20 cellular contexts compared by ENCODE assay signal in genomic region chr5:95668728-95669127, GRCh38. TPM values are rescaled to one million over a fixed set of nuclear protein-coding genes. Genes with fewer than 3 reads are reported as not detected.
DNase-seq lines count a peak whose midpoint lies in the region; ATAC-seq and TF ChIP-seq lines count a peak whose summit lies in the region.
"Had no signal": no experiment of that assay in that cellular context is flagged by ENCODE, and none has a peak within 500 bp of the region (broad histone marks: within the 10 kb centered on the region; RNA-seq: fewer than 3 reads in every experiment).

No MANE protein-coding gene starts in this region.

- TF ChIP-seq CTCF in mesothelial cell of epicardium (IDR thresholded peaks at IDR 0.05; ENCODE audit: unreplicated experiment) (no peak), testis (IDR thresholded peaks at IDR 0.05) (no peak)

- H3K27me3 Mint-ChIP-seq in activated T-cell treated with anti-CD3 and anti-CD28 coated beads, Interleukin-2, amount 50 U/mL, for 72 hours (ENCODE audit: low read depth) = no peaks in the 10 kb centered on the region
- H3K27me3 Mint-ChIP-seq in mesothelial cell of epicardium (ENCODE audit: low read depth) = no peaks in the 10 kb centered on the region

- peaks cover 5% of the 10 kb centered on the region for H3K4me1 Mint-ChIP-seq in activated T-cell treated with anti-CD3 and anti-CD28 coated beads, Interleukin-2, amount 50 U/mL, for 72 hours (ENCODE audit: low read depth)
- peaks cover 35% of the 10 kb centered on the region for H3K4me1 Mint-ChIP-seq in mesothelial cell of epicardium

- H3K9me3 ChIP-seq in testis = no peaks in the 10 kb centered on the region
- H3K9me3 ChIP-seq: BLaER1 treated with 17β-estradiol and CSF1 and Interleukin-3, amounts not matched to agents 10 nM and 100 nM; breast epithelium; spleen; thyroid gland had no signal

- no peaks in the 10 kb centered on the region for H3K36me3 ChIP-seq in testis (ENCODE audit: low read depth, missing control alignments)
- H3K36me3 ChIP-seq: BLaER1 treated with 17β-estradiol and CSF1 and Interleukin-3, amounts not matched to agents 10 nM and 100 nM; breast epithelium; spleen; thyroid gland had no signal

- peak; percentile 36 to 53 for ATAC-seq in activated T-cell treated with anti-CD3 and anti-CD28 coated beads, Interleukin-2, amount 50 U/mL, for 72 hours (replicated peaks in 1 of 2)
- ATAC-seq in GM19455 (IDR thresholded peaks at IDR 0.05; ENCODE audit: unreplicated experiment) = no peak
- ATAC-seq: activated naive CD4-positive, alpha-beta T cell treated with anti-CD3 and anti-CD28 coated beads, Interleukin-2, amount 50 U/mL, for 72 hours had no signal

- H3K27me3 ChIP-seq in testis = no peaks in the 10 kb centered on the region
- H3K27me3 ChIP-seq: BLaER1 treated with 17β-estradiol and CSF1 and Interleukin-3, amounts not matched to agents 10 nM and 100 nM; breast epithelium; spleen; thyroid gland had no signal

- peak overlapping the region; percentile 41 to 64 for H3K27ac ChIP-seq in testis
- H3K27ac ChIP-seq: BLaER1 treated with 17β-estradiol and CSF1 and Interleukin-3, amounts not matched to agents 10 nM and 100 nM; parathyroid adenoma; thyroid gland had no signal

- DNase-seq in activated T-cell treated with anti-CD3 and anti-CD28 coated beads, Interleukin-2, amount 50 U/mL, for 72 hours = no peak
- DNase-seq in activated T-cell treated with anti-CD3 and anti-CD28 coated beads, Interleukin-2, amount 50 U/mL, for 1 hour = no peak
- DNase-seq in dermis blood vessel endothelial cell (peak; percentile 71), mesothelial cell of epicardium (ENCODE audit: low spot score in 2 of 2, unreplicated experiment in 2 of 2) (no peak), testis (no peak), dedifferentiated amniotic fluid mesenchymal stem cell (ENCODE audit: extremely low spot score) (no peak), posterior cingulate gyrus (no peak)
- DNase-seq: 8988T; activated CD4-positive, alpha-beta T cell treated with anti-CD3 and anti-CD28 coated beads, Interleukin-2, amount 50 U/mL, for 4 hours; effector memory CD4-positive, alpha-beta T cell; H7; Karpas-422; NCI-H1105; spleen had no signal

- no peak overlapping the region for H3K27ac Mint-ChIP-seq in activated T-cell treated with anti-CD3 and anti-CD28 coated beads, Interleukin-2, amount 50 U/mL, for 72 hours
- H3K27ac Mint-ChIP-seq in mesothelial cell of epicardium = peak overlapping the region; percentile 76
- H3K27ac Mint-ChIP-seq: activated naive CD4-positive, alpha-beta T cell treated with anti-CD3 and anti-CD28 coated beads, Interleukin-2, amount 50 U/mL, for 72 hours had no signal

- TF ChIP-seq POLR2A in testis (IDR thresholded peaks at IDR 0.05) = no peak

- H3K4me3 Mint-ChIP-seq in activated T-cell treated with anti-CD3 and anti-CD28 coated beads, Interleukin-2, amount 50 U/mL, for 72 hours = no peak overlapping the region
- H3K4me3 Mint-ChIP-seq in mesothelial cell of epicardium = no peak overlapping the region

- H3K9me3 Mint-ChIP-seq in activated T-cell treated with anti-CD3 and anti-CD28 coated beads, Interleukin-2, amount 50 U/mL, for 72 hours = no peaks in the 10 kb centered on the region
- H3K9me3 Mint-ChIP-seq in mesothelial cell of epicardium = no peaks in the 10 kb centered on the region
- H3K9me3 Mint-ChIP-seq: activated naive CD4-positive, alpha-beta T cell treated with anti-CD3 and anti-CD28 coated beads, Interleukin-2, amount 50 U/mL, for 72 hours had no signal

- peaks cover 33% of the 10 kb centered on the region for H3K4me1 ChIP-seq in testis
- H3K4me1 ChIP-seq: breast epithelium had no signal

- H3K36me3 Mint-ChIP-seq in activated T-cell treated with anti-CD3 and anti-CD28 coated beads, Interleukin-2, amount 50 U/mL, for 72 hours (ENCODE audit: insufficient read depth in 2 of 2) = no peaks in the 10 kb centered on the region
- H3K36me3 Mint-ChIP-seq in mesothelial cell of epicardium = no peaks in the 10 kb centered on the region
- H3K36me3 Mint-ChIP-seq: activated naive CD4-positive, alpha-beta T cell treated with anti-CD3 and anti-CD28 coated beads, Interleukin-2, amount 50 U/mL, for 72 hours had no signal

- 76 to 80% methylated on average over 1 of the region's 1 CpG for WGBS in testis, 2 donors

- intact Hi-C loops in testis (cut with DNase I; ENCODE audit: low total_unique reads) (no loop called here), posterior cingulate gyrus (cut with DNase I) (loop anchor here (2.0 kb wide), 1 partner anchor 62 kb away; the partner anchor contains the start of gene RHOBTB3)

- no peak overlapping the region for H3K4me3 ChIP-seq in testis
- H3K4me3 ChIP-seq: BLaER1 treated with 17β-estradiol and CSF1 and Interleukin-3, amounts not matched to agents 10 nM and 100 nM; breast epithelium; spleen; thyroid gland had no signal

RNA-seq across cellular contexts. Expression of gene SPATA9, which starts 14.1 kb away (rescaled TPM):
- under 1 TPM in 1 of 2 donors, not detected in 1; 0.36 TPM for total RNA-seq in activated T-cell treated with anti-CD3 and anti-CD28 coated beads, Interleukin-2, amount 50 U/mL, for 72 hours
- total RNA-seq in dermis blood vessel endothelial cell = not detected in 2 replicates
- total RNA-seq in mesothelial cell of epicardium = 0.74 to 1.3 TPM (median 0.95 TPM) in 3 replicates
- total RNA-seq in testis = 10 to 100 TPM in 1 of 2 donors, 1 to 10 TPM in 1; 7.4 to 21.2 TPM
- 36.9 TPM for polyA plus RNA-seq in testis (ENCODE audit: insufficient read depth, low read depth, low replicate concordance)
- total RNA-seq: activated naive CD4-positive, alpha-beta T cell treated with anti-CD3 and anti-CD28 coated beads, Interleukin-2, amount 50 U/mL, for 72 hours; H7; thyroid gland had no signal

RNA-seq across cellular contexts. Expression of gene RFESD, which starts 22.2 kb away (rescaled TPM):
- 1 to 10 TPM; 4.0 to 4.8 TPM for total RNA-seq in activated T-cell treated with anti-CD3 and anti-CD28 coated beads, Interleukin-2, amount 50 U/mL, for 72 hours
- total RNA-seq in dermis blood vessel endothelial cell (0.34 and 0.70 TPM in 2 replicates), mesothelial cell of epicardium (3.4 to 4.2 TPM (median 3.5 TPM) in 3 replicates), testis (10 to 100 TPM; 11.8 to 12.8 TPM)
- polyA plus RNA-seq in testis (ENCODE audit: insufficient read depth, low read depth, low replicate concordance) = 25.1 TPM

RNA-seq across cellular contexts. Expression of gene GPR150, which starts 48.8 kb away (rescaled TPM):
- total RNA-seq in activated T-cell treated with anti-CD3 and anti-CD28 coated beads, Interleukin-2, amount 50 U/mL, for 72 hours = 1 to 10 TPM; 1.1 to 1.7 TPM
- 0.05 and 0.17 TPM in 2 replicates for total RNA-seq in dermis blood vessel endothelial cell
- total RNA-seq in mesothelial cell of epicardium = not detected in 3 replicates
- total RNA-seq in testis = under 1 TPM; 0.87 to 0.99 TPM
- 0.45 TPM for polyA plus RNA-seq in testis (ENCODE audit: insufficient read depth, low read depth, low replicate concordance)
- total RNA-seq: H7 had no signal
